In genomic region chr11:63670738-63671321, GRCh38 we compare ENCODE assay signal across 8 cellular contexts. TPM values are rescaled to one million over a fixed set of nuclear protein-coding genes. Genes with fewer than 3 reads are reported as not detected.
DNase-seq lines count a peak whose midpoint lies in the region; ATAC-seq and TF ChIP-seq lines count a peak whose summit lies in the region.

No MANE protein-coding gene starts in this region.

- no peaks in the 10 kb centered on the region for H3K36me3 ChIP-seq in CD8-positive, alpha-beta T cell (ENCODE audit: insufficient read depth, low read length)
- no peaks in the 10 kb centered on the region for H3K36me3 ChIP-seq in left ventricle myocardium inferior

- H3K4me1 Mint-ChIP-seq in CD8-positive, alpha-beta T cell (ENCODE audit: low read depth): peaks cover 31% of the 10 kb centered on the region

- TF ChIP-seq CTCF in CD8-positive, alpha-beta T cell (IDR thresholded peaks at IDR 0.05): no peak
- TF ChIP-seq CTCF in RWPE1 (conservative IDR thresholded peaks at IDR 0.05; ENCODE audit: low read depth): peak; percentile 53
- peak; percentile 54 for TF ChIP-seq CTCF in left ventricle myocardium inferior (IDR thresholded peaks at IDR 0.05; ENCODE audit: borderline replicate concordance)

- CTCF ChIA-PET in CD8-positive, alpha-beta T cell (lab: Charles Lee): interaction anchor here (0.8 to 4.3 kb wide), 9 partner anchors 8 to 97 kb away, joined by 3 to 17 read pairs (median 4); partner anchors contain the start of genes RTN3 and ZFTA
- CTCF ChIA-PET in RWPE1 (lab: Yijun Ruan, JAX): interaction anchor here (0.6 to 1.4 kb wide), 5 partner anchors 9 to 188 kb away, joined by 3 to 6 read pairs (median 3); no protein-coding TSS in a partner anchor

- H3K4me3 ChIP-seq in CD8-positive, alpha-beta T cell (ENCODE audit: low read depth, low read length): peak overlapping the region; percentile 91
- peak overlapping the region; percentile 100 for H3K4me3 ChIP-seq in left ventricle myocardium inferior

- H3K9me3 Mint-ChIP-seq in CD8-positive, alpha-beta T cell: no peaks in the 10 kb centered on the region

- H3K4me3 Mint-ChIP-seq in CD8-positive, alpha-beta T cell: peak overlapping the region; percentile 86

- peaks cover 4% of the 10 kb centered on the region for H3K36me3 Mint-ChIP-seq in CD8-positive, alpha-beta T cell

- peaks cover 19% of the 10 kb centered on the region for H3K4me1 ChIP-seq in CD8-positive, alpha-beta T cell (ENCODE audit: insufficient read depth, low read length)
- peaks cover 74% of the 10 kb centered on the region for H3K4me1 ChIP-seq in left ventricle myocardium inferior

- peak overlapping the region; percentile 74 for H3K27ac ChIP-seq in CD8-positive, alpha-beta T cell (ENCODE audit: low read depth, low read length)
- H3K27ac ChIP-seq in RWPE1 (peak overlapping the region; percentile 98), left ventricle myocardium inferior (replicated peaks) (peak overlapping the region; percentile 99)

- ATAC-seq in CD8-positive, alpha-beta T cell: no peak
- peak; percentile 43 for ATAC-seq in HG03439 (IDR thresholded peaks at IDR 0.05; ENCODE audit: unreplicated experiment)
- ATAC-seq in HG03469 (IDR thresholded peaks at IDR 0.05; ENCODE audit: unreplicated experiment): no peak

- no peaks in the 10 kb centered on the region for H3K27me3 ChIP-seq in CD8-positive, alpha-beta T cell (ENCODE audit: insufficient read depth, low read length)
- no peaks in the 10 kb centered on the region for H3K27me3 ChIP-seq in left ventricle myocardium inferior (ENCODE audit: low read depth)

- peak overlapping the region; percentile 87 for H3K27ac Mint-ChIP-seq in CD8-positive, alpha-beta T cell

- H3K27me3 Mint-ChIP-seq in CD8-positive, alpha-beta T cell (ENCODE audit: low read depth): no peaks in the 10 kb centered on the region

- POLR2A ChIA-PET in CD8-positive, alpha-beta T cell (lab: Charles Lee): interaction anchor here (0.6 to 2.5 kb wide), 4 partner anchors 9 to 134 kb away, joined by 3 to 25 read pairs (median 4); partner anchors contain the start of genes PLAAT4 and RTN3
- POLR2A ChIA-PET in RWPE1 (lab: Yijun Ruan, JAX; ENCODE audit: low non-redundant PET): interaction anchor here (0.6 kb wide), 1 partner anchor 1584 kb away, joined by 3 read pairs; no protein-coding TSS in a partner anchor

- intact Hi-C loops in CD8-positive, alpha-beta T cell (cut with DNase I, micrococcal nuclease): loop anchor here (1.0 to 5.0 kb wide), 7 partner anchors 10 to 1069 kb away; partner anchors contain the start of genes RTN3 (in 2 of the 2), MTA2 (in 1 of the 2) and ZFTA (in 1 of the 2)
- intact Hi-C loops in left ventricle myocardium inferior (cut with micrococcal nuclease): no loop called here
- intact Hi-C loops in posterior cingulate gyrus (cut with DNase I): loop anchor here (1.0 to 2.0 kb wide), 2 partner anchors 10 to 68 kb away; partner anchors contain the start of gene RTN3

- no peaks in the 10 kb centered on the region for H3K9me3 ChIP-seq in CD8-positive, alpha-beta T cell (ENCODE audit: low read length)
- H3K9me3 ChIP-seq in left ventricle myocardium inferior (replicated peaks): no peaks in the 10 kb centered on the region

- peak in 5 of 7 experiments; percentile 16 to 58 (median 29) for DNase-seq in CD8-positive, alpha-beta T cell
- peak; percentile 35 for DNase-seq in GM19238 (ENCODE audit: insufficient read length, low spot score)
- DNase-seq in RWPE1 (ENCODE audit: low spot score): peak; percentile 51
- peak in 45 of 56 donors; percentile 7 to 75 (median 47) for DNase-seq in amygdala (lab: John Stamatoyannopoulos, UW)
- peak; percentile 59 for DNase-seq in left ventricle myocardium inferior
- DNase-seq in posterior cingulate gyrus: peak; percentile 36 to 96 (median 64)

RNA-seq across cellular contexts. Expression of gene ATL3, which starts 0.3 kb away (rescaled TPM):
- total RNA-seq in CD8-positive, alpha-beta T cell: 10 to 100 TPM; 11.6 to 11.8 TPM
- total RNA-seq in left ventricle myocardium inferior: 13.4 TPM

RNA-seq across cellular contexts. Expression of gene RTN3, which starts 10.5 kb away (rescaled TPM):
- 10 to 100 TPM; 12.4 to 13.2 TPM for total RNA-seq in CD8-positive, alpha-beta T cell
- 45.0 TPM for total RNA-seq in left ventricle myocardium inferior

RNA-seq across cellular contexts. Expression of gene PLAAT3, which starts 56.6 kb away (rescaled TPM):
- 1 to 10 TPM; 5.0 to 5.9 TPM for total RNA-seq in CD8-positive, alpha-beta T cell
- total RNA-seq in left ventricle myocardium inferior: 144 TPM

Comparison
In these comparisons a context has a peak if more than half of its experiments do, and no peak if none do; other contexts are left out.
1. RNA of gene PLAAT3, which starts 56.6 kb away (total RNA-seq): 144 TPM in left ventricle myocardium inferior (single experiment); 5.0 to 5.9 TPM in CD8-positive, alpha-beta T cell; every median in the first group is over 10 times any median in the second.
2. Peak in every context shown above with its lines, with median percentiles within 50 percentile points of each other: DNase-seq and H3K27ac ChIP-seq.